Comparison of ENCODE assay signal across 17 cellular contexts in the genomic region with DNA sequence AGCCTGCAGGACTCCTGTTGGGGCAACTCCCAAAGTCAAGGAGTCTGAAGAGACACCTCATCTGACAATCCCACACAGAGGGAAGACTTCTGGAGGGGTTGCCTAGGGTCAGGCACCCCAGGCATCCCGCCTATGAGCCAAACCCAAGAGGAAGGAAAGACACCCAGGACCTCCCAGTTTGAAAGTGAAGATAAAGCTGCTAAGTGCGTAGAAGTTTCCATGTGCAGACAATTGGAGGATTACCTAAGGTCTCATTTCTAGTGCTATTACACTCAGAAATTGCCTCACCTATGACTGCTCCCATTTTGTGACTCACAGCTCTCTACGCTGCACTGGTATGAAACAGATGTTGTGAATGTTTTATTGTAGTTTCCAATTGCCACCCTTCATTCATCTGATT.
DNase-seq lines count a peak whose midpoint lies in the region; ATAC-seq and TF ChIP-seq lines count a peak whose summit lies in the region.
"Had no signal": no experiment of that assay in that cellular context is flagged by ENCODE, and none has a peak within 500 bp of the region (broad histone marks: within the 10 kb centered on the region; RNA-seq: fewer than 3 reads in every experiment).

No MANE protein-coding gene starts in this region.

- no peaks in the 10 kb centered on the region for H3K9me3 ChIP-seq in PC-3 (ENCODE audit: low read length)
- H3K9me3 ChIP-seq in mucosa of descending colon: no peaks in the 10 kb centered on the region
- H3K9me3 ChIP-seq: neutrophil had no signal

- no peak overlapping the region for H3K4me2 ChIP-seq in PC-3 (ENCODE audit: low read length)

- no peaks in the 10 kb centered on the region for H3K27me3 ChIP-seq in PC-3 (ENCODE audit: low read length)
- H3K27me3 ChIP-seq: brain microvascular endothelial cell had no signal

- H3K4me1 ChIP-seq in PC-3 (ENCODE audit: insufficient read depth, low read length): 0 out of 2 replicates have a peak, but pooled peaks cover 7% of the 10 kb centered on the region
- H3K4me1 ChIP-seq in mucosa of descending colon (ENCODE audit: low read depth): no peaks in the 10 kb centered on the region

- TF ChIP-seq CTCF in PC-3 (conservative IDR thresholded peaks at IDR 0.05; ENCODE audit: low read depth, low read length) (no peak), epithelial cell of proximal tubule (conservative IDR thresholded peaks at IDR 0.05; ENCODE audit: low read depth, low read length) (no peak), mucosa of descending colon (IDR thresholded peaks at IDR 0.05) (no peak)

- POLR2A ChIA-PET in PC-3 (lab: Charles Lee; ENCODE audit: unreplicated experiment): no interaction called here

- H3K4me3 ChIP-seq in PC-3 (ENCODE audit: low read length) (no peak overlapping the region), epithelial cell of proximal tubule (ENCODE audit: low read depth, low read length) (no peak overlapping the region), mucosa of descending colon (no peak overlapping the region)

- intact Hi-C loops in PC-3 (cut with micrococcal nuclease) (no loop called here), mucosa of descending colon (cut with DNase I, micrococcal nuclease) (no loop called here)

- ATAC-seq in PC-3 (peak; percentile 64), mucosa of descending colon (peak; percentile 48), GM18873 (IDR thresholded peaks at IDR 0.05; ENCODE audit: low FRiP score, unreplicated experiment) (no peak), HG03439 (IDR thresholded peaks at IDR 0.05; ENCODE audit: unreplicated experiment) (no peak)
- ATAC-seq: activated CD8-positive, alpha-beta T cell treated with anti-CD3 and anti-CD28 coated beads, Interleukin-2, amount 10 ng/mL, durations not matched to agents 7 days and 5 days; effector memory CD8-positive, alpha-beta T cell had no signal

- DNase-seq in EL (peak; percentile 9), PC-3 (peak; percentile 62), epithelial cell of proximal tubule (ENCODE audit: low read depth) (peak; percentile 71), mucosa of descending colon (no peak), GF-D8 (lab: John Stamatoyannopoulos, UW) (no peak)
- DNase-seq in stimulated activated CD4-positive, alpha-beta T cell treated with anti-CD3 and anti-CD28 coated beads, Interleukin-4, amount 100 ng/mL, for 1 hour: no peak
- DNase-seq: activated CD8-positive, alpha-beta T cell treated with anti-CD3 and anti-CD28 coated beads, Interleukin-2, amount 10 ng/mL, durations not matched to agents 7 days and 5 days; activated effector memory CD4-positive, alpha-beta T cell treated with Interleukin-2 at 50 U/mL for 16 hours; brain microvascular endothelial cell; effector memory CD8-positive, alpha-beta T cell; hypothalamus; NCI-H510A; small intestine; T-helper 9 cell had no signal

- no peaks in the 10 kb centered on the region for H3K36me3 ChIP-seq in PC-3 (ENCODE audit: low read depth, low read length)
- no peaks in the 10 kb centered on the region for H3K36me3 ChIP-seq in mucosa of descending colon (ENCODE audit: low read depth)
- H3K36me3 ChIP-seq: brain microvascular endothelial cell, neutrophil had no signal

- no peaks in the 10 kb centered on the region for H4K20me1 ChIP-seq in PC-3 (ENCODE audit: low read length)

- BruUV-seq in PC-3 (replicated peaks; lab: Mats Ljungman, UMichigan): no TSS peak

- H3K27ac ChIP-seq in PC-3 (ENCODE audit: low read length): no peak overlapping the region
- H3K27ac ChIP-seq: brain microvascular endothelial cell, neutrophil had no signal

- CTCF ChIA-PET in PC-3 (lab: Charles Lee): no interaction called here

- H3K9me2 ChIP-seq in PC-3 (replicated peaks; ENCODE audit: low read length): no peaks in the 10 kb centered on the region

- H3K79me2 ChIP-seq in PC-3 (ENCODE audit: low read length): no peaks in the 10 kb centered on the region

- no peaks in the 10 kb centered on the region for H3F3A ChIP-seq in PC-3 (ENCODE audit: low read length, unreplicated experiment)

- H3K9ac ChIP-seq in PC-3 (ENCODE audit: low read length): no peak overlapping the region

- H2AFZ ChIP-seq in PC-3 (ENCODE audit: low read length): no peak overlapping the region

Comparison
In these comparisons a context has a peak if more than half of its experiments do, and no peak if none do; other contexts are left out.
1. DNase-seq: peak in EL (single experiment), PC-3 (single experiment) and epithelial cell of proximal tubule (single experiment); none in mucosa of descending colon (0 of 3), GF-D8 (single experiment) and stimulated activated CD4-positive, alpha-beta T cell treated with anti-CD3 and anti-CD28 coated beads, Interleukin-4, amount 100 ng/mL, for 1 hour (single experiment).
2. ATAC-seq: peak in PC-3 (single experiment) and mucosa of descending colon (single experiment); none in GM18873 (single experiment) and HG03439 (single experiment).